Comparison of ENCODE assay signal across 17 cellular contexts in genomic region chr7:110987130-110987693, GRCh38.
"Had no signal": no experiment of that assay in that cellular context is flagged by ENCODE, and none has a peak within 500 bp of the region (broad histone marks: within the 10 kb centered on the region; RNA-seq: fewer than 3 reads in every experiment).

No MANE protein-coding gene starts in this region.

- H3K4me3 Mint-ChIP-seq: immature natural killer cell; naive thymus-derived CD4-positive, alpha-beta T cell; nephron progenitor cell; stimulated activated naive B cell treated with anti-CD40 and anti-IgM and Interleukin-4, amounts not matched to agents 10 μg/mL and 1 μg/mL and 100 μg/mL, for 72 hours; stimulated activated naive CD8-positive, alpha-beta T cell treated with anti-CD3 and anti-CD28 coated beads, Interleukin-15, amount 100 ng/mL, for 72 hours had no signal

- H3K36me3 ChIP-seq: gastrocnemius medialis, neutrophil, sigmoid colon had no signal

- H3K27me3 Mint-ChIP-seq: naive thymus-derived CD4-positive, alpha-beta T cell; stimulated activated naive B cell treated with anti-CD40 and anti-IgM and Interleukin-4, amounts not matched to agents 10 μg/mL and 1 μg/mL and 100 μg/mL, for 72 hours; stimulated activated naive CD8-positive, alpha-beta T cell treated with anti-CD3 and anti-CD28 coated beads, Interleukin-15, amount 100 ng/mL, for 72 hours had no signal

- H3K9me3 Mint-ChIP-seq: nephron progenitor cell; stimulated activated naive B cell treated with anti-CD40 and anti-IgM and Interleukin-4, amounts not matched to agents 10 μg/mL and 1 μg/mL and 100 μg/mL, for 72 hours; stimulated activated naive CD8-positive, alpha-beta T cell treated with anti-CD3 and anti-CD28 coated beads, Interleukin-15, amount 100 ng/mL, for 72 hours had no signal

- H3K4me1 ChIP-seq: gastrocnemius medialis, psoas muscle, sigmoid colon, testis had no signal

- H3K4me3 ChIP-seq: gastrocnemius medialis, psoas muscle, sigmoid colon, skin epidermis, testis had no signal

- H3K27ac Mint-ChIP-seq: immature natural killer cell; nephron progenitor cell; stimulated activated naive B cell treated with anti-CD40 and anti-IgM and Interleukin-4, amounts not matched to agents 10 μg/mL and 1 μg/mL and 100 μg/mL, for 72 hours; stimulated activated naive CD8-positive, alpha-beta T cell treated with anti-CD3 and anti-CD28 coated beads, Interleukin-15, amount 100 ng/mL, for 72 hours had no signal

- H3K36me3 Mint-ChIP-seq: immature natural killer cell; stimulated activated naive B cell treated with anti-CD40 and anti-IgM and Interleukin-4, amounts not matched to agents 10 μg/mL and 1 μg/mL and 100 μg/mL, for 72 hours had no signal

- H3K27ac ChIP-seq: gastrocnemius medialis, neutrophil, psoas muscle, sigmoid colon, skin epidermis, testis had no signal

- DNase-seq: effector memory CD4-positive, alpha-beta T cell; gastrocnemius medialis; glutamatergic neuron; immature natural killer cell; naive thymus-derived CD4-positive, alpha-beta T cell; nephron progenitor cell; psoas muscle; retina; sigmoid colon; stimulated activated CD4-positive, alpha-beta T cell treated with anti-CD3 and anti-CD28 coated beads, Interleukin-2, amount 100 ng/mL, for 24 hours; stimulated activated CD4-positive, alpha-beta T cell treated with anti-CD3 and anti-CD28 coated beads, Interleukin-4, amount 100 ng/mL, for 4 hours; stimulated activated naive B cell treated with anti-CD40 and anti-IgM and Interleukin-4, amounts not matched to agents 10 μg/mL and 1 μg/mL and 100 μg/mL, for 72 hours; stimulated activated naive CD8-positive, alpha-beta T cell treated with anti-CD3 and anti-CD28 coated beads, Interleukin-15, amount 100 ng/mL, for 72 hours; testis; trophoblast cell had no signal

- H3K9me3 ChIP-seq: gastrocnemius medialis, neutrophil, psoas muscle, sigmoid colon, testis had no signal

- H3K4me1 Mint-ChIP-seq: stimulated activated naive B cell treated with anti-CD40 and anti-IgM and Interleukin-4, amounts not matched to agents 10 μg/mL and 1 μg/mL and 100 μg/mL, for 72 hours had no signal

- H3K27me3 ChIP-seq: gastrocnemius medialis, neutrophil, sigmoid colon, testis had no signal
